In genomic region chr10:43262043-43262901, GRCh38 we compare ENCODE assay signal across 12 cellular contexts. TPM values are rescaled to one million over a fixed set of nuclear protein-coding genes. Genes with fewer than 3 reads are reported as not detected.
DNase-seq lines count a peak whose midpoint lies in the region; ATAC-seq, FAIRE-seq and TF ChIP-seq lines count a peak whose summit lies in the region.
"Had no signal": no experiment of that assay in that cellular context is flagged by ENCODE, and none has a peak within 500 bp of the region (broad histone marks: within the 10 kb centered on the region; RNA-seq: fewer than 3 reads in every experiment).

No MANE protein-coding gene starts in this region.

- no peaks in the 10 kb centered on the region for H4K20me1 ChIP-seq in GM23338 (replicated peaks; ENCODE audit: insufficient read depth)

- H3K36me3 Mint-ChIP-seq in GM23338 (ENCODE audit: low read depth) (no peaks in the 10 kb centered on the region; the same call in 2 of the 3 replicates), WTC11 (no peaks in the 10 kb centered on the region)

- H3K4me2 ChIP-seq in GM23338 = no peak overlapping the region

- H3K27ac ChIP-seq in GM23338 (ENCODE audit: low read depth) (no peak overlapping the region), kidney (ENCODE audit: low read depth in 2 of 2, low read length in 2 of 2) (no peak overlapping the region)

- TF ChIP-seq CTCF in GM23338 (conservative IDR thresholded peaks at IDR 0.05; ENCODE audit: low read depth in 2 of 2) (no peak), WTC11 (IDR thresholded peaks at IDR 0.05) (no peak), kidney (IDR thresholded peaks at IDR 0.05; ENCODE audit: borderline replicate concordance, extremely low read depth, insufficient read depth) (no peak)

- no peaks in the 10 kb centered on the region for H3K9me2 ChIP-seq in GM23338 (ENCODE audit: insufficient read depth)

- H3K27me3 Mint-ChIP-seq in GM23338 (ENCODE audit: insufficient read depth, low read depth, poor library complexity) (peaks cover 30% of the 10 kb centered on the region), WTC11 (ENCODE audit: low read depth) (peaks cover 22% of the 10 kb centered on the region)

- H3F3A ChIP-seq in GM23338 (replicated peaks; ENCODE audit: low read depth) = no peaks in the 10 kb centered on the region

- peak; percentile 5; the same call in 2 of the 3 replicates for ATAC-seq in GM23338
- ATAC-seq in WTC11 = no peak
- ATAC-seq in HG03139 (IDR thresholded peaks at IDR 0.05; ENCODE audit: unreplicated experiment) = no peak
- ATAC-seq in GM18511 (IDR thresholded peaks at IDR 0.05; ENCODE audit: unreplicated experiment) = no peak
- ATAC-seq: mucosa of descending colon, right cardiac atrium had no signal

- H3K4me1 Mint-ChIP-seq in GM23338 = peaks cover 7% of the 10 kb centered on the region; the same call in 2 of the 3 replicates
- H3K4me1 Mint-ChIP-seq in WTC11 = peaks cover 7% of the 10 kb centered on the region

- peaks cover 22% of the 10 kb centered on the region for H3K27me3 ChIP-seq in GM23338 (ENCODE audit: insufficient read depth)

- no peaks in the 10 kb centered on the region for H3K79me2 ChIP-seq in GM23338 (replicated peaks; ENCODE audit: insufficient read depth)

- no peaks in the 10 kb centered on the region for H3K36me3 ChIP-seq in GM23338 (ENCODE audit: insufficient read depth)
- H3K36me3 ChIP-seq in kidney (ENCODE audit: control insufficient read depth in 1 of 2, insufficient read depth in 2 of 2, low read length in 2 of 2) = no peaks in the 10 kb centered on the region

- DNase-seq in COLO668 (lab: John Stamatoyannopoulos, UW; ENCODE audit: unreplicated experiment) = peak; percentile 4
- peak; percentile 76 for DNase-seq in GM23338 (ENCODE audit: low spot score)
- DNase-seq in WTC11 (ENCODE audit: low spot score) = peak; percentile 41
- peak; percentile 45 for DNase-seq in middle frontal gyrus (ENCODE audit: extremely low spot score, low spot score)
- no peak for DNase-seq in kidney
- DNase-seq: HFFc6, right cardiac atrium had no signal

- H3K4me1 ChIP-seq in GM23338 (ENCODE audit: insufficient read depth) (no peaks in the 10 kb centered on the region; the same call in 1 of the 2 replicates), kidney (ENCODE audit: control insufficient read depth in 1 of 2, insufficient read depth in 1 of 2, low read depth in 1 of 2, low read length in 2 of 2) (peaks cover 0 to 10% of the 10 kb centered on the region in 2 donors)

- CTCF ChIA-PET in WTC11 (lab: Charles Lee) = interaction anchor here (0.7 to 10.7 kb wide), 8 partner anchors 9 to 76 kb away, joined by 3 to 94 read pairs (median 4); no protein-coding TSS in a partner anchor

- intact Hi-C loops in kidney (cut with DNase I) = no loop called here

- H3K27ac Mint-ChIP-seq in GM23338 = no peak overlapping the region
- H3K27ac Mint-ChIP-seq in WTC11 = no peak overlapping the region
- H3K27ac Mint-ChIP-seq: HFFc6 had no signal

- H3K9me3 ChIP-seq in kidney (ENCODE audit: control insufficient read depth in 1 of 2, low read length in 2 of 2) = no peaks in the 10 kb centered on the region
- H3K9me3 ChIP-seq: mucosa of descending colon had no signal

- FAIRE-seq in kidney (lab: Jason Lieb, UNC) = no peak
- FAIRE-seq: D721Med, GM12891 had no signal

- POLR2A ChIA-PET in WTC11 (lab: Charles Lee) = no interaction called here

- no peaks in the 10 kb centered on the region; the same call in 1 of the 3 replicates for H3K9me3 Mint-ChIP-seq in GM23338
- no peaks in the 10 kb centered on the region for H3K9me3 Mint-ChIP-seq in WTC11
- H3K9me3 Mint-ChIP-seq: HFFc6 had no signal

- H3K4me3 Mint-ChIP-seq in GM23338 = no peak overlapping the region
- no peak overlapping the region for H3K4me3 Mint-ChIP-seq in WTC11
- H3K4me3 Mint-ChIP-seq: HFFc6 had no signal

- H3K9ac ChIP-seq in kidney (ENCODE audit: low read length in 2 of 2) = no peak overlapping the region

- H2AFZ ChIP-seq in GM23338 = no peak overlapping the region

- no peak overlapping the region for H3K4me3 ChIP-seq in GM23338
- no peak overlapping the region for H3K4me3 ChIP-seq in kidney (ENCODE audit: low read length in 2 of 2)
- H3K4me3 ChIP-seq: mucosa of descending colon had no signal

TF ChIP-seq in GM23338, 12 proteins besides CTCF, POLR2A, EP300 and RAD21 (continues in another document):
- TF ChIP-seq STAT1 (IDR thresholded peaks at IDR 0.05; ENCODE audit: unreplicated experiment) (no peak), EZH2 (IDR thresholded peaks at IDR 0.05; ENCODE audit: low read depth, unreplicated experiment) (no peak), ZNF114 (CRISPR knock-in tag; IDR thresholded peaks at IDR 0.05) (no peak), NANOG (IDR thresholded peaks at IDR 0.05; ENCODE audit: borderline replicate concordance) (no peak)

TF ChIP-seq in WTC11, 78 proteins besides CTCF, POLR2A, EP300 and RAD21:
- no peak for TF ChIP-seq SMAD3 (CRISPR knock-in tag; IDR thresholded peaks at IDR 0.05; ENCODE audit: borderline replicate concordance)
- no peak for TF ChIP-seq SMAD4 (CRISPR knock-in tag; IDR thresholded peaks at IDR 0.05)
- no peak for TF ChIP-seq NFYB (CRISPR knock-in tag; conservative IDR thresholded peaks at IDR 0.05; ENCODE audit: low read depth)
- TF ChIP-seq FOXJ3 (CRISPR knock-in tag; IDR thresholded peaks at IDR 0.05; ENCODE audit: borderline replicate concordance) = no peak
- TF ChIP-seq ZNF532 (CRISPR knock-in tag; IDR thresholded peaks at IDR 0.05; ENCODE audit: borderline replicate concordance) = no peak
TF ChIP-seq in WTC11: peak in this region for 0.

RNA-seq across cellular contexts. Expression of gene RASGEF1A, which starts 4.6 kb away (rescaled TPM):
- 34.6 and 37.8 TPM in 2 replicates for total RNA-seq in GM23338 (2014; rRNA removed; shearing (Covaris generic))
- polyA plus RNA-seq in GM23338 (2016; fragmentation: Nextera tagmentation; extraction: Ambion mirVana) (8.0 and 8.1 TPM in 2 replicates), kidney (ENCODE audit: insufficient read depth, low read depth, low replicate concordance) (2.8 TPM)
- total RNA-seq in WTC11 (2021) (20.8 to 21.4 TPM (median 21.0 TPM) in 3 replicates), kidney (3.6 TPM)
- total RNA-seq: HFFc6 had no signal
